Comparison of ENCODE assay signal across 26 cellular contexts in genomic region chr12:77667101-77667500, GRCh38.
DNase-seq lines count a peak whose midpoint lies in the region; ATAC-seq lines count a peak whose summit lies in the region.
"Had no signal": no experiment of that assay in that cellular context is flagged by ENCODE, and none has a peak within 500 bp of the region (broad histone marks: within the 10 kb centered on the region; RNA-seq: fewer than 3 reads in every experiment).

No MANE protein-coding gene starts in this region.

- no peak overlapping the region for H3K27ac Mint-ChIP-seq in effector memory CD8-positive, alpha-beta T cell
- H3K27ac Mint-ChIP-seq: activated naive CD8-positive, alpha-beta T cell treated with anti-CD3 and anti-CD28 coated beads for 36 hours; activated T-helper 17 cell treated with anti-CD3 and anti-CD28 coated beads, Interleukin-2, amount 50 U/mL, for 72 hours; nephron progenitor cell had no signal

- no peak overlapping the region for H3K4me3 Mint-ChIP-seq in effector memory CD8-positive, alpha-beta T cell
- H3K4me3 Mint-ChIP-seq: activated naive CD8-positive, alpha-beta T cell treated with anti-CD3 and anti-CD28 coated beads for 36 hours; activated T-helper 17 cell treated with anti-CD3 and anti-CD28 coated beads, Interleukin-2, amount 50 U/mL, for 72 hours; nephron progenitor cell had no signal

- H3K36me3 Mint-ChIP-seq in effector memory CD8-positive, alpha-beta T cell (ENCODE audit: insufficient read depth), result no peaks in the 10 kb centered on the region
- H3K36me3 Mint-ChIP-seq: activated naive CD8-positive, alpha-beta T cell treated with anti-CD3 and anti-CD28 coated beads for 36 hours had no signal

- H3K4me1 Mint-ChIP-seq in effector memory CD8-positive, alpha-beta T cell (ENCODE audit: low read depth in 2 of 2), result no peaks in the 10 kb centered on the region
- H3K4me1 Mint-ChIP-seq: activated naive CD8-positive, alpha-beta T cell treated with anti-CD3 and anti-CD28 coated beads for 36 hours; activated T-helper 17 cell treated with anti-CD3 and anti-CD28 coated beads, Interleukin-2, amount 50 U/mL, for 72 hours; nephron progenitor cell had no signal

- peaks cover 4 to 33% of the 10 kb centered on the region in 2 donors for H3K9me3 Mint-ChIP-seq in effector memory CD8-positive, alpha-beta T cell
- H3K9me3 Mint-ChIP-seq: nephron progenitor cell had no signal

- no peaks in the 10 kb centered on the region for H3K27me3 Mint-ChIP-seq in effector memory CD8-positive, alpha-beta T cell
- H3K27me3 Mint-ChIP-seq: activated naive CD8-positive, alpha-beta T cell treated with anti-CD3 and anti-CD28 coated beads for 36 hours; activated T-helper 17 cell treated with anti-CD3 and anti-CD28 coated beads, Interleukin-2, amount 50 U/mL, for 72 hours had no signal

- DNase-seq in EL, result peak; percentile 23
- DNase-seq in RPMI7951 (ENCODE audit: low read depth), result peak; percentile 97
- DNase-seq in brain pericyte (ENCODE audit: low read depth, low spot score), result peak; percentile 95
- peak; percentile 28 for DNase-seq in myocyte (ENCODE audit: low read depth)
- no peak for DNase-seq in COLO829 (ENCODE audit: low spot score)
- DNase-seq in effector memory CD8-positive, alpha-beta T cell, result no peak
- no peak for DNase-seq in NCI-H446 (lab: John Stamatoyannopoulos, UW)
- DNase-seq: ACHN; activated CD4-positive, alpha-beta T cell treated with anti-CD3 and anti-CD28 coated beads, Interleukin-2, amount 50 U/mL, for 1 hour; activated CD8-positive, alpha-beta memory T cell treated with anti-CD3 and anti-CD28 coated beads, Interleukin-2, amount 50 U/mL, for 4 hours; activated naive CD8-positive, alpha-beta T cell treated with anti-CD3 and anti-CD28 coated beads for 36 hours; DMS 273 treated with DMSO at 0.1 percent for 48 hours; HCEC 1CT; heart right ventricle; NCI-H1048; NCI-H187 treated with DMSO at 0.1 percent for 48 hours; NCI-H226; nephron progenitor cell; OCI-M1; SHP77; sigmoid colon; T-helper 2 cell; WERI-Rb-1 had no signal

- ATAC-seq in GM21528 (IDR thresholded peaks at IDR 0.05; ENCODE audit: low FRiP score, unreplicated experiment), result no peak
- ATAC-seq in effector memory CD8-positive, alpha-beta T cell (replicated peaks), result no peak
- ATAC-seq: activated T-helper 17 cell treated with anti-CD3 and anti-CD28 coated beads, Interleukin-2, amount 50 U/mL, for 72 hours; heart right ventricle; left lung had no signal

Comparison
In these comparisons a context has a peak if more than half of its experiments do, and no peak if none do; other contexts are left out.
1. DNase-seq: peak in EL (single experiment), RPMI7951 (single experiment), brain pericyte (single experiment) and myocyte (single experiment); none in COLO829 (single experiment), effector memory CD8-positive, alpha-beta T cell (0 of 3) and NCI-H446 (0 of 2).